Comparison of ENCODE assay signal across 8 cellular contexts in the genomic region with DNA sequence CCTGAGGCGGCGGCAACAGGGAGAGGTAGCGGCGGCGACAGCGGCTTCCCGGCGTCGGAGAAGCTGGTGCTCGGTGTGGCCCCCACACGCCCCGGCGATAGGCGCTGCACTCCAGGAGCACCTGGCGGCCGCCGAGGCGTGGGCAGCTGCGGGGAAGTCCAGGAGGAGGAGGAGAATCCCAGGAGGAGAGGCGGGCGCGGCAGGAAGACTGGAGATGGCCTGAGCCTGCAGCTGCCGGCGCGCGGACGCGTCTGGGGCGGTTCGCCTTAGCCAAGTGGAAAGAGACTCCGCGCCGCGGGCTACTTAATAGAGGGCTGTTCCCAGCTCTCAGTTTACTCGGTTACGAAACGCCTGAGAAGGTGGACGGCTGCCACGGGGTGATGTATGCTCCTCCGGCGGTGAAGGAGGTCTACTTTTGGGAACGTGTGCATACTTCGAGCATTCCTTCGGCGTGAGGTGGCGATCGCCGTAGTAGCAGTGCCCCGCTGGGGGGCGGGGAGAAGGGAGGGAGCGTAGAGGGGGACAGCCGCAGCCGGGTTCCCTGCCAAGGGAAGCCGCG. TPM values are rescaled to one million over a fixed set of nuclear protein-coding genes. Genes with fewer than 3 reads are reported as not detected.
DNase-seq lines count a peak whose midpoint lies in the region; ATAC-seq and TF ChIP-seq lines count a peak whose summit lies in the region.

A gene (minus strand): TSS at position 278 of the 559 bp plus-strand sequence. CDS start 3,261 bp downstream, outside the sequence.

- no peak within 1 kb of the TSS for H3K27ac ChIP-seq in HUES48 (ENCODE audit: low read depth, low read length)

- intact Hi-C loops in Calu3 (cut with micrococcal nuclease; ENCODE audit: unreplicated experiment) = loop anchor here (2.0 to 10.0 kb wide), 5 partner anchors 864 to 1529 kb away; no protein-coding TSS in a partner anchor

- peak within 1 kb of the TSS; percentile 83 for H3K4me3 ChIP-seq in HUES48 (ENCODE audit: low read depth, low read length)

- H3K36me3 Mint-ChIP-seq in Calu3 (ENCODE audit: insufficient read depth, unreplicated experiment) (peaks cover 29% of the 10 kb centered on the region), nephron (ENCODE audit: low read depth) (no peaks in the 10 kb centered on the region)

- BruUV-seq in Calu3 (replicated peaks; lab: Mats Ljungman, UMichigan) = TSS peak; percentile 32

- TF ChIP-seq CTCF in Calu3 (IDR thresholded peaks at IDR 0.05; ENCODE audit: unreplicated experiment) (peak; percentile 4), nephron (IDR thresholded peaks at IDR 0.05; ENCODE audit: unreplicated experiment in 3 of 3) (peak in 1 of 3 experiments; percentile 9)

- peak within 1 kb of the TSS; percentile 41 for H3K9ac ChIP-seq in HUES48 (ENCODE audit: low read depth, low read length)

- H3K9me3 ChIP-seq in HUES48 (ENCODE audit: control insufficient read depth, insufficient read depth, low read length) = no peaks in the 10 kb centered on the region

- DNase-seq in Calu3 (peak; percentile 75), fibroblast of the conjunctiva (ENCODE audit: low read depth) (peak; percentile 99), superior temporal gyrus (ENCODE audit: extremely low spot score) (no peak)
- peak; percentile 68 for DNase-seq in activated CD8-positive, alpha-beta memory T cell treated with anti-CD3 and anti-CD28 coated beads, Interleukin-2, amount 50 U/mL, for 48 hours

- H3K36me3 ChIP-seq in HUES48 (ENCODE audit: control insufficient read depth, insufficient read depth, low read length) = no peaks in the 10 kb centered on the region

- ATAC-seq in GM21576 (IDR thresholded peaks at IDR 0.05; ENCODE audit: unreplicated experiment) = no peak
- ATAC-seq in GM21619 (IDR thresholded peaks at IDR 0.05; ENCODE audit: unreplicated experiment) = no peak

- H3K4me1 ChIP-seq in HUES48 (ENCODE audit: control insufficient read depth, insufficient read depth, low read length) = peaks cover 50% of the 10 kb centered on the region

- H3K27me3 Mint-ChIP-seq in Calu3 (ENCODE audit: unreplicated experiment) (peaks cover 32% of the 10 kb centered on the region), nephron (ENCODE audit: low read depth) (peaks cover 59% of the 10 kb centered on the region)

- H3K9me3 Mint-ChIP-seq in Calu3 (ENCODE audit: low read depth, unreplicated experiment) (no peaks in the 10 kb centered on the region), nephron (no peaks in the 10 kb centered on the region)

- CTCF ChIA-PET in Calu3 (lab: Charles Lee) = interaction anchor here (0.6 to 1.8 kb wide), 5 partner anchors 27 to 1467 kb away, joined by 3 to 7 read pairs (median 3); no protein-coding TSS in a partner anchor

- peaks cover 47% of the 10 kb centered on the region for H3K4me1 Mint-ChIP-seq in Calu3 (ENCODE audit: low read depth, unreplicated experiment)
- peaks cover 68% of the 10 kb centered on the region for H3K4me1 Mint-ChIP-seq in nephron

- H3K4me3 Mint-ChIP-seq in Calu3 (ENCODE audit: low read depth, unreplicated experiment) (peak within 1 kb of the TSS; percentile 88), nephron (peak within 1 kb of the TSS; percentile 92 to 98 (median 98))

- H3K27me3 ChIP-seq in HUES48 (ENCODE audit: control insufficient read depth, insufficient read depth, low read length) = peaks cover 87% of the 10 kb centered on the region

- peak within 1 kb of the TSS; percentile 34 for H3K27ac Mint-ChIP-seq in Calu3 (ENCODE audit: unreplicated experiment)
- peak within 1 kb of the TSS; percentile 80 to 97 (median 96) for H3K27ac Mint-ChIP-seq in nephron

RNA-seq across cellular contexts. Expression of the gene that starts here (rescaled TPM):
- 20.4 and 29.3 TPM in 2 replicates for total RNA-seq in Calu3 (2022)
